ENCODE assay signal across 22 cellular contexts in genomic region chr6:75196051-75196743, GRCh38. TPM values are rescaled to one million over a fixed set of nuclear protein-coding genes. Genes with fewer than 3 reads are reported as not detected.
A peak's percentile ranks its signal among the peaks of the same experiment; 100 is the strongest.
DNase-seq lines count a peak whose midpoint lies in the region; ATAC-seq, FAIRE-seq and TF ChIP-seq lines count a peak whose summit lies in the region.
"Had no signal": no experiment of that assay in that cellular context is flagged by ENCODE, and none has a peak within 500 bp of the region (broad histone marks: within the 10 kb centered on the region; RNA-seq: fewer than 3 reads in every experiment).

No MANE protein-coding gene starts in this region.

- peaks cover 18% of the 10 kb centered on the region for H3K27me3 Mint-ChIP-seq in H9 (ENCODE audit: low read depth)

- intact Hi-C loops in PC-9 (cut with micrococcal nuclease; ENCODE audit: unreplicated experiment): no loop called here
- intact Hi-C loops in endothelial cell of umbilical vein (cut with micrococcal nuclease): loop anchor here (2.0 kb wide), 1 partner anchor 589 kb away; no protein-coding TSS in a partner anchor
- intact Hi-C loops in mucosa of descending colon (cut with DNase I, micrococcal nuclease): no loop called here

- no peak for FAIRE-seq in endothelial cell of umbilical vein (lab: Jason Lieb, UNC)

- no peak overlapping the region for H4K5ac ChIP-seq in H9 (ENCODE audit: insufficient read length, low read depth, low read length)

- no peak overlapping the region for H3K4me3 Mint-ChIP-seq in H9
- H3K4me3 Mint-ChIP-seq: activated naive CD8-positive, alpha-beta T cell treated with anti-CD3 and anti-CD28 coated beads, Interleukin-2, amount 10 ng/mL, durations not matched to agents 7 days and 5 days; activated T-helper 1 cell treated with anti-CD3 and anti-CD28 coated beads, Interleukin-12 subunit alpha, Interleukin-12 subunit beta, Interleukin-2, Interleukin-4 antibody, amounts not matched to agents 30 ng/mL and 10 ng/mL and 1 ng/mL, durations not matched to agents 14 hours and 24 hours and 36 hours had no signal

- H3K9me3 ChIP-seq in PC-9 (ENCODE audit: insufficient read depth, low read depth): no peaks in the 10 kb centered on the region
- no peaks in the 10 kb centered on the region for H3K9me3 ChIP-seq in endothelial cell of umbilical vein (replicated peaks; ENCODE audit: control insufficient read depth, insufficient read depth, low read length)
- H3K9me3 ChIP-seq in osteoblast (ENCODE audit: low read depth, low read length): no peaks in the 10 kb centered on the region
- no peaks in the 10 kb centered on the region for H3K9me3 ChIP-seq in mucosa of descending colon
- no peaks in the 10 kb centered on the region for H3K9me3 ChIP-seq in H9 (ENCODE audit: control insufficient read depth, low read depth, low read length)
- H3K9me3 ChIP-seq: breast epithelium, lower lobe of right lung, right lobe of liver had no signal

- no peaks in the 10 kb centered on the region for H3K36me3 Mint-ChIP-seq in H9 (ENCODE audit: insufficient read depth in 1 of 3, low read depth in 3 of 3)
- H3K36me3 Mint-ChIP-seq: activated naive CD8-positive, alpha-beta T cell treated with anti-CD3 and anti-CD28 coated beads, Interleukin-2, amount 10 ng/mL, durations not matched to agents 7 days and 5 days had no signal

- no peak overlapping the region for H3K56ac ChIP-seq in H9 (ENCODE audit: insufficient read length, low read depth, low read length)

- no peak overlapping the region for H3K4me3 ChIP-seq in PC-9
- H3K4me3 ChIP-seq in endothelial cell of umbilical vein (replicated peaks in 1 of 3; ENCODE audit: insufficient read depth in 1 of 3, low read depth in 1 of 3, low read length in 3 of 3): no peak overlapping the region
- no peak overlapping the region for H3K4me3 ChIP-seq in osteoblast (ENCODE audit: insufficient read depth, low read length)
- H3K4me3 ChIP-seq in mucosa of descending colon: no peak overlapping the region
- H3K4me3 ChIP-seq: breast epithelium, heart right ventricle, lower lobe of right lung, MG63, right lobe of liver, tibial nerve had no signal

- no peak overlapping the region for H3K18ac ChIP-seq in H9 (ENCODE audit: insufficient read length, low read depth, low read length)

- H3K9ac ChIP-seq in endothelial cell of umbilical vein (replicated peaks; ENCODE audit: extremely low read depth, insufficient read depth, low read length): no peak overlapping the region
- H3K9ac ChIP-seq in H9 (ENCODE audit: extremely low read depth, insufficient read length, low read length): no peak overlapping the region

- no peaks in the 10 kb centered on the region for H3K79me1 ChIP-seq in H9 (ENCODE audit: insufficient read depth, low read depth, low read length, poor library complexity, severe bottlenecking)

- TF ChIP-seq CTCF in PC-9 (conservative IDR thresholded peaks at IDR 0.05): no peak
- TF ChIP-seq CTCF in endothelial cell of umbilical vein (IDR thresholded peaks at IDR 0.05; ENCODE audit: extremely low read depth in 1 of 2, insufficient read depth in 1 of 2, low read depth in 1 of 2, low read length in 2 of 2): no peak
- TF ChIP-seq CTCF in osteoblast (IDR thresholded peaks at IDR 0.05; ENCODE audit: extremely low read depth, low read depth, low read length): no peak
- no peak for TF ChIP-seq CTCF in mucosa of descending colon (IDR thresholded peaks at IDR 0.05)
- TF ChIP-seq CTCF in H9 (conservative IDR thresholded peaks at IDR 0.05): no peak

- H3K79me2 ChIP-seq in PC-9 (ENCODE audit: low read depth) (no peaks in the 10 kb centered on the region), endothelial cell of umbilical vein (ENCODE audit: control insufficient read depth, insufficient read depth, low read length) (no peaks in the 10 kb centered on the region), osteoblast (ENCODE audit: insufficient read depth, low read length) (peaks cover 23% of the 10 kb centered on the region), H9 (ENCODE audit: insufficient read depth, low read length) (no peaks in the 10 kb centered on the region)

- H2AFZ ChIP-seq in PC-9 (no peak overlapping the region), endothelial cell of umbilical vein (ENCODE audit: low read depth, low read length) (no peak overlapping the region), osteoblast (ENCODE audit: low read length) (no peak overlapping the region), H9 (ENCODE audit: low read length) (no peak overlapping the region)

- no TSS peak for BruUV-seq in PC-9 (replicated peaks; lab: Mats Ljungman, UMichigan)
- no TSS peak for BruUV-seq in endothelial cell of umbilical vein (replicated peaks; lab: Mats Ljungman, UMichigan)

- H3K9me3 Mint-ChIP-seq in H9: no peaks in the 10 kb centered on the region
- H3K9me3 Mint-ChIP-seq: activated naive CD8-positive, alpha-beta T cell treated with anti-CD3 and anti-CD28 coated beads, Interleukin-2, amount 10 ng/mL, durations not matched to agents 7 days and 5 days; activated T-helper 1 cell treated with anti-CD3 and anti-CD28 coated beads, Interleukin-12 subunit alpha, Interleukin-12 subunit beta, Interleukin-2, Interleukin-4 antibody, amounts not matched to agents 30 ng/mL and 10 ng/mL and 1 ng/mL, durations not matched to agents 14 hours and 24 hours and 36 hours had no signal

- no peak overlapping the region for H4K91ac ChIP-seq in H9 (ENCODE audit: insufficient read length, low read depth, low read length)

- POLR2A ChIA-PET in PC-9 (lab: Charles Lee; ENCODE audit: unreplicated experiment): no interaction called here
- POLR2A ChIA-PET in endothelial cell of umbilical vein (lab: Charles Lee): no interaction called here

- H3F3A ChIP-seq in PC-9 (ENCODE audit: insufficient read depth, low read depth): peaks cover 10% of the 10 kb centered on the region; the same call in 1 of the 2 replicates

- H3K27ac Mint-ChIP-seq in H9: no peak overlapping the region
- H3K27ac Mint-ChIP-seq: activated naive CD8-positive, alpha-beta T cell treated with anti-CD3 and anti-CD28 coated beads, Interleukin-2, amount 10 ng/mL, durations not matched to agents 7 days and 5 days; activated T-helper 1 cell treated with anti-CD3 and anti-CD28 coated beads, Interleukin-12 subunit alpha, Interleukin-12 subunit beta, Interleukin-2, Interleukin-4 antibody, amounts not matched to agents 30 ng/mL and 10 ng/mL and 1 ng/mL, durations not matched to agents 14 hours and 24 hours and 36 hours had no signal

- no peak for TF ChIP-seq POLR2A in endothelial cell of umbilical vein (IDR thresholded peaks at IDR 0.05; ENCODE audit: low read depth, low read length)

- H4K20me1 ChIP-seq in PC-9 (ENCODE audit: insufficient read depth): no peaks in the 10 kb centered on the region
- no peaks in the 10 kb centered on the region for H4K20me1 ChIP-seq in endothelial cell of umbilical vein (replicated peaks; ENCODE audit: control insufficient read depth, extremely low read depth, insufficient read depth, low read length)
- H4K20me1 ChIP-seq in osteoblast (ENCODE audit: insufficient read depth, low read length): peaks cover 2% of the 10 kb centered on the region
- no peaks in the 10 kb centered on the region for H4K20me1 ChIP-seq in H9 (ENCODE audit: control insufficient read depth, insufficient read depth, insufficient read length)

- no peak overlapping the region for H2BK12ac ChIP-seq in H9 (ENCODE audit: insufficient read length, low read depth, low read length)

- H2BK5ac ChIP-seq in H9 (ENCODE audit: insufficient read length, low read length): no peak overlapping the region

- WGBS in H9 (ENCODE audit: extremely low coverage, insufficient read length, low lambda C conversion rate): no CpG with 5 or more reads among the region's 3 CpGs

- no peak overlapping the region for H3K4ac ChIP-seq in H9 (ENCODE audit: low read depth, low read length)

- no peak overlapping the region for H2BK120ac ChIP-seq in H9 (ENCODE audit: low read depth, low read length, poor library complexity, severe bottlenecking)

- H2BK15ac ChIP-seq in H9 (ENCODE audit: low read depth, low read length): no peak overlapping the region

- no peak overlapping the region for H3K23ac ChIP-seq in H9 (ENCODE audit: insufficient read length, low read depth, low read length)

- 0 out of 2 replicates have a peak overlapping the region, but pooled peaks have one; percentile 25 for H3K4me2 ChIP-seq in PC-9
- H3K4me2 ChIP-seq in endothelial cell of umbilical vein (ENCODE audit: insufficient read depth, low read length): no peak overlapping the region
- H3K4me2 ChIP-seq in osteoblast (ENCODE audit: insufficient read depth, low read length): no peak overlapping the region
- no peak overlapping the region for H3K4me2 ChIP-seq in H9 (ENCODE audit: insufficient read depth, insufficient read length, low read length)

- H3K27me3 ChIP-seq in PC-9 (ENCODE audit: insufficient read depth, low read depth): no peaks in the 10 kb centered on the region
- H3K27me3 ChIP-seq in endothelial cell of umbilical vein (ENCODE audit: control insufficient read depth in 2 of 2, insufficient read depth in 2 of 2, low read length in 2 of 2): no peaks in the 10 kb centered on the region
- no peaks in the 10 kb centered on the region for H3K27me3 ChIP-seq in osteoblast (ENCODE audit: insufficient read depth, low read length)
- H3K27me3 ChIP-seq in H9 (ENCODE audit: insufficient read depth, low read length): no peaks in the 10 kb centered on the region
- H3K27me3 ChIP-seq: breast epithelium, MG63, tibial nerve had no signal

- peak; percentile 33 for DNase-seq in GM03348 (ENCODE audit: low spot score)
- DNase-seq in PC-9: peak in 1 of 2 experiments; percentile 64
- DNase-seq in endothelial cell of umbilical vein (ENCODE audit: low read depth, low spot score): peak; percentile 72
- DNase-seq in osteoblast (ENCODE audit: insufficient read length, low spot score, missing footprints): peak; percentile 56
- no peak for DNase-seq in germinal center (ENCODE audit: low spot score)
- DNase-seq in hypothalamus (lab: John Stamatoyannopoulos, UW): no peak
- DNase-seq in mucosa of descending colon: no peak
- no peak for DNase-seq in H9
- DNase-seq: activated naive CD8-positive, alpha-beta T cell treated with anti-CD3 and anti-CD28 coated beads, Interleukin-2, amount 10 ng/mL, durations not matched to agents 7 days and 5 days; erythroblast; heart right ventricle; lower lobe of right lung; MG63; NCI-H2171 treated with DMSO at 0.1 percent for 48 hours; right lobe of liver; stimulated activated naive CD4-positive, alpha-beta T cell treated with Interleukin-2 at 50 U/mL for 16 hours; T-helper 9 cell had no signal

- H3K36me3 ChIP-seq in PC-9 (ENCODE audit: low read depth): no peaks in the 10 kb centered on the region
- H3K36me3 ChIP-seq in endothelial cell of umbilical vein (ENCODE audit: control insufficient read depth in 2 of 2, extremely low read depth in 1 of 2, insufficient read depth in 2 of 2, low read length in 2 of 2): no peaks in the 10 kb centered on the region
- peaks cover 64% of the 10 kb centered on the region for H3K36me3 ChIP-seq in osteoblast (ENCODE audit: insufficient read depth, low read length)
- no peaks in the 10 kb centered on the region for H3K36me3 ChIP-seq in mucosa of descending colon (ENCODE audit: low read depth)
- H3K36me3 ChIP-seq: breast epithelium, lower lobe of right lung, right lobe of liver had no signal

- no peak overlapping the region for H3K27ac ChIP-seq in PC-9
- peak overlapping the region; percentile 45 for H3K27ac ChIP-seq in endothelial cell of umbilical vein (ENCODE audit: insufficient read depth, low read depth, low read length)
- H3K27ac ChIP-seq in osteoblast (ENCODE audit: low read depth, low read length): peak overlapping the region; percentile 2
- no peak overlapping the region for H3K27ac ChIP-seq in H9 (ENCODE audit: insufficient read length, low read depth, low read length)
- H3K27ac ChIP-seq: breast epithelium, heart right ventricle, lower lobe of right lung, right lobe of liver, tibial nerve had no signal

- no peak overlapping the region for H2AK5ac ChIP-seq in H9 (ENCODE audit: insufficient read length, low read length)

- no peak for ATAC-seq in mucosa of descending colon
- ATAC-seq: heart right ventricle, lower lobe of right lung, Panc1, right lobe of liver, SK-N-SH treated with all-trans-retinoic acid at 6 μM for 48 hours had no signal

- dilution Hi-C loops in endothelial cell of umbilical vein (cut with MboI; ENCODE audit: extremely low pct_ligation_motif_present, low sequenced_read_pairs): no loop called here

- peaks cover 15% of the 10 kb centered on the region for H3K4me1 ChIP-seq in PC-9 (replicated peaks; ENCODE audit: insufficient read depth)
- H3K4me1 ChIP-seq in endothelial cell of umbilical vein (ENCODE audit: control insufficient read depth, extremely low read depth, insufficient read depth, low read length): peaks cover 6% of the 10 kb centered on the region
- H3K4me1 ChIP-seq in osteoblast (ENCODE audit: insufficient read depth, low read length): peaks cover 31% of the 10 kb centered on the region
- H3K4me1 ChIP-seq in mucosa of descending colon (ENCODE audit: low read depth): no peaks in the 10 kb centered on the region
- H3K4me1 ChIP-seq in H9 (ENCODE audit: insufficient read depth, low read length): no peaks in the 10 kb centered on the region
- H3K4me1 ChIP-seq: breast epithelium, lower lobe of right lung, right lobe of liver had no signal

- no peaks in the 10 kb centered on the region for H3K23me2 ChIP-seq in H9 (ENCODE audit: insufficient read length, low read depth, low read length, poor library complexity, severe bottlenecking)

- H3K4me1 Mint-ChIP-seq in H9: no peaks in the 10 kb centered on the region
- H3K4me1 Mint-ChIP-seq: activated naive CD8-positive, alpha-beta T cell treated with anti-CD3 and anti-CD28 coated beads, Interleukin-2, amount 10 ng/mL, durations not matched to agents 7 days and 5 days had no signal

- CTCF ChIA-PET in PC-9 (lab: Charles Lee) (no interaction called here), endothelial cell of umbilical vein (lab: Charles Lee) (interaction anchor here (1.0 kb wide), 1 partner anchor 23 kb away, joined by 3 read pairs; no protein-coding TSS in a partner anchor)

- H3K14ac ChIP-seq in H9 (ENCODE audit: insufficient read depth, low read length): no peak overlapping the region

- no peaks in the 10 kb centered on the region for H3K9me2 ChIP-seq in PC-9 (ENCODE audit: insufficient read depth)

- H3K9me1 ChIP-seq in endothelial cell of umbilical vein (replicated peaks; ENCODE audit: control insufficient read depth, extremely low read depth, insufficient read depth, low read length): no peaks in the 10 kb centered on the region

- no peak overlapping the region for H4K8ac ChIP-seq in H9 (replicated peaks; ENCODE audit: insufficient read length, low read depth, low read length)

- no peak overlapping the region for H2BK20ac ChIP-seq in H9 (ENCODE audit: low read depth, low read length, poor library complexity, severe bottlenecking)

- H3T11ph ChIP-seq in H9 (ENCODE audit: low read length): no peak overlapping the region

RNA-seq across cellular contexts. Expression of gene COL12A1, which starts 9.7 kb away (rescaled TPM):
- 12.5 and 18.7 TPM in 2 replicates for total RNA-seq in PC-9 (2021)
- 89.1 and 102 TPM in 2 replicates for total RNA-seq in endothelial cell of umbilical vein
- 48.5 and 49.9 TPM in 2 replicates for polyA plus RNA-seq in endothelial cell of umbilical vein
- polyA plus RNA-seq in endothelial cell of umbilical vein (2011; cell fraction: cytosol; rRNA removed): 43.4 and 44.0 TPM in 2 replicates
- polyA plus RNA-seq in endothelial cell of umbilical vein (2011; cell fraction: nucleus; rRNA removed): 75.2 and 88.8 TPM in 2 replicates
- 42.2 and 57.9 TPM in 2 replicates for polyA plus RNA-seq in endothelial cell of umbilical vein (2012)
- polyA minus RNA-seq in endothelial cell of umbilical vein: 216 and 284 TPM in 2 replicates
- polyA minus RNA-seq in endothelial cell of umbilical vein (2011; cell fraction: cytosol; rRNA and poly(A)+ RNA removed): 67.7 TPM
- 111 and 183 TPM in 2 replicates for polyA minus RNA-seq in endothelial cell of umbilical vein (2011; cell fraction: nucleus; rRNA and poly(A)+ RNA removed)
- total RNA-seq in osteoblast: 1,393 and 1,591 TPM in 2 replicates
- 10 to 100 TPM in 2 of 3 donors, 1 to 10 TPM in 1; 6.1 to 80.9 (median 15.7) TPM for total RNA-seq in mucosa of descending colon
- 0.96 and 1.4 TPM in 2 replicates for total RNA-seq in H9 (2021)
- total RNA-seq: activated naive CD8-positive, alpha-beta T cell treated with anti-CD3 and anti-CD28 coated beads, Interleukin-2, amount 10 ng/mL, durations not matched to agents 7 days and 5 days had no signal

RNA-seq across cellular contexts. Expression of gene COX7A2, which starts 47.4 kb away (rescaled TPM):
- 484 and 524 TPM in 2 replicates for total RNA-seq in PC-9 (2021)
- 426 and 455 TPM in 2 replicates for total RNA-seq in endothelial cell of umbilical vein
- 193 and 254 TPM in 2 replicates for polyA plus RNA-seq in endothelial cell of umbilical vein
- 190 and 198 TPM in 2 replicates for polyA plus RNA-seq in endothelial cell of umbilical vein (2011; cell fraction: cytosol; rRNA removed)
- 93.3 and 104 TPM in 2 replicates for polyA plus RNA-seq in endothelial cell of umbilical vein (2011; cell fraction: nucleus; rRNA removed)
- 421 and 484 TPM in 2 replicates for polyA plus RNA-seq in endothelial cell of umbilical vein (2012)
- polyA minus RNA-seq in endothelial cell of umbilical vein: 79.4 and 85.3 TPM in 2 replicates
- 54.4 TPM for polyA minus RNA-seq in endothelial cell of umbilical vein (2011; cell fraction: cytosol; rRNA and poly(A)+ RNA removed)
- polyA minus RNA-seq in endothelial cell of umbilical vein (2011; cell fraction: nucleus; rRNA and poly(A)+ RNA removed): 24.0 and 27.7 TPM in 2 replicates
- total RNA-seq in osteoblast: 72.0 and 80.7 TPM in 2 replicates
- 100 to 1,000 TPM; 493 to 721 (median 652) TPM for total RNA-seq in mucosa of descending colon
- total RNA-seq in H9 (2021): 508 and 516 TPM in 2 replicates

Comparison
In these comparisons a context has a peak if more than half of its experiments do, and no peak if none do; other contexts are left out.
1. DNase-seq: peak in GM03348 (single experiment), endothelial cell of umbilical vein (single experiment) and osteoblast (single experiment); none in germinal center (single experiment), hypothalamus (0 of 51), mucosa of descending colon (0 of 3) and H9 (single experiment).
2. H3K27ac ChIP-seq: peak in endothelial cell of umbilical vein (single experiment) and osteoblast (single experiment); none in PC-9 (single experiment) and H9 (single experiment).
3. RNA of gene COL12A1, which starts 9.7 kb away (total RNA-seq): 1,393 to 1,591 TPM in osteoblast; 89.1 to 102 TPM in endothelial cell of umbilical vein, 6.1 to 80.9 TPM in mucosa of descending colon, 12.5 to 18.7 TPM in PC-9 and 0.96 to 1.4 TPM in H9; every median in the first group is over 10 times any median in the second.